18 cellular contexts compared by ENCODE assay signal in genomic region chr22:20604092-20604747, GRCh38.
DNase-seq lines count a peak whose midpoint lies in the region; ATAC-seq, FAIRE-seq and TF ChIP-seq lines count a peak whose summit lies in the region.
"Had no signal": no experiment of that assay in that cellular context is flagged by ENCODE, and none has a peak within 500 bp of the region (broad histone marks: within the 10 kb centered on the region; RNA-seq: fewer than 3 reads in every experiment).

No MANE protein-coding gene starts in this region.

- H3K79me1 ChIP-seq in H1 (ENCODE audit: low read depth, low read length) (no peaks in the 10 kb centered on the region), neuronal stem cell (ENCODE audit: low read depth, low read length) (no peaks in the 10 kb centered on the region)

- H3K4ac ChIP-seq in H1 (replicated peaks; ENCODE audit: insufficient read length, low read depth, low read length) = no peak overlapping the region
- no peak overlapping the region for H3K4ac ChIP-seq in neuronal stem cell (ENCODE audit: low read length)

- H3K4me1 ChIP-seq in H1 (replicated peaks in 1 of 4; ENCODE audit: control insufficient read depth in 3 of 4, insufficient read depth in 4 of 4, low read length in 3 of 4) = peaks cover 0 to 20% (median 8%) of the 10 kb centered on the region in 4 experiments; a peak in 5 of 7 replicates
- peaks cover 9 to 12% of the 10 kb centered on the region in 2 donors for H3K4me1 ChIP-seq in neuronal stem cell (ENCODE audit: control insufficient read depth in 2 of 2, insufficient read depth in 1 of 2, low read depth in 1 of 2, low read length in 2 of 2)

- H3K27me3 ChIP-seq in H1 (replicated peaks in 1 of 4; ENCODE audit: control insufficient read depth in 3 of 4, extremely low read depth in 1 of 4, insufficient read depth in 3 of 4, low read length in 3 of 4) = no peaks in the 10 kb centered on the region
- H3K27me3 ChIP-seq in neuronal stem cell (ENCODE audit: control insufficient read depth in 3 of 3, insufficient read depth in 3 of 3, low read depth in 1 of 3, low read length in 3 of 3) = peaks cover 0 to 32% (median 0%) of the 10 kb centered on the region in 3 experiments

- H3K18ac ChIP-seq in H1 (ENCODE audit: extremely low read depth, low read length) (no peak overlapping the region), neuronal stem cell (ENCODE audit: low read length) (peak overlapping the region; percentile 54)

- peaks cover 10% of the 10 kb centered on the region for H3K4me1 Mint-ChIP-seq in T-helper 17 cell
- peaks cover 10% of the 10 kb centered on the region for H3K4me1 Mint-ChIP-seq in activated CD8-positive, alpha-beta memory T cell treated with anti-CD3 and anti-CD28 coated beads, Interleukin-2, amount 10 ng/mL, durations not matched to agents 7 days and 5 days

- 86% methylated on average over 17 of the region's 23 CpGs; no CpG with 5 or more reads in 1 of the 2 experiments for WGBS in H1 (ENCODE audit: extremely low coverage in 1 of 2, insufficient coverage in 1 of 2, insufficient read length in 1 of 2, insufficient replicate concordance in 2 of 2, low coverage in 1 of 2, low lambda C conversion rate in 2 of 2, missing lambda C conversion rate in 1 of 2), 2 experiments
- no CpG with 5 or more reads among the region's 23 CpGs for WGBS in neuronal stem cell (ENCODE audit: extremely low coverage in 2 of 2, insufficient read length in 2 of 2, insufficient replicate concordance in 1 of 2), 2 donors

- H3K23ac ChIP-seq in H1 (ENCODE audit: insufficient read length) = no peak overlapping the region
- H3K23ac ChIP-seq in neuronal stem cell (ENCODE audit: low read depth, low read length, poor library complexity) = peak overlapping the region; percentile 26

- H4K20me1 ChIP-seq in H1 (replicated peaks in 1 of 2; ENCODE audit: control insufficient read depth in 1 of 2, insufficient read depth in 2 of 2, low read length in 2 of 2) = no peaks in the 10 kb centered on the region

- POLR2A ChIA-PET in H1 (lab: Charles Lee; ENCODE audit: partially characterized antibody) = interaction anchor here (0.6 to 1.1 kb wide), 2 partner anchors 16 to 1470 kb away, joined by 3 read pairs; no protein-coding TSS in a partner anchor

- H3K27ac Mint-ChIP-seq in T-helper 17 cell = peak overlapping the region; percentile 14
- H3K27ac Mint-ChIP-seq in activated CD8-positive, alpha-beta memory T cell treated with anti-CD3 and anti-CD28 coated beads, Interleukin-2, amount 10 ng/mL, durations not matched to agents 7 days and 5 days = no peak overlapping the region
- H3K27ac Mint-ChIP-seq: GM23338 had no signal

- H3K4me3 Mint-ChIP-seq in T-helper 17 cell = no peak overlapping the region
- H3K4me3 Mint-ChIP-seq in activated CD8-positive, alpha-beta memory T cell treated with anti-CD3 and anti-CD28 coated beads, Interleukin-2, amount 10 ng/mL, durations not matched to agents 7 days and 5 days = no peak overlapping the region
- H3K4me3 Mint-ChIP-seq: GM23338 had no signal

- no peaks in the 10 kb centered on the region for H3K36me3 Mint-ChIP-seq in T-helper 17 cell (ENCODE audit: low read depth)
- H3K36me3 Mint-ChIP-seq in activated CD8-positive, alpha-beta memory T cell treated with anti-CD3 and anti-CD28 coated beads, Interleukin-2, amount 10 ng/mL, durations not matched to agents 7 days and 5 days = no peaks in the 10 kb centered on the region
- H3K36me3 Mint-ChIP-seq: CD4-positive, alpha-beta memory T cell had no signal

- no peak for TF ChIP-seq EP300 in H1 (IDR thresholded peaks at IDR 0.05; ENCODE audit: borderline replicate concordance in 1 of 2, low read depth in 2 of 2, low read length in 2 of 2)

- H3K4me3 ChIP-seq in H1 (ENCODE audit: extremely low read depth in 1 of 4, insufficient read depth in 2 of 4, low read depth in 3 of 4, low read length in 4 of 4) = no peak overlapping the region
- no peak overlapping the region for H3K4me3 ChIP-seq in neuronal stem cell (ENCODE audit: low read length in 2 of 2)
- H3K4me3 ChIP-seq: GM23338 had no signal

- H2BK15ac ChIP-seq in H1 (ENCODE audit: low read length) (no peak overlapping the region), neuronal stem cell (ENCODE audit: low read length) (no peak overlapping the region)

- H3K4me2 ChIP-seq in H1 (ENCODE audit: insufficient read depth in 1 of 2, low read depth in 2 of 2, low read length in 2 of 2) (no peak overlapping the region), neuronal stem cell (ENCODE audit: insufficient read depth, low read length, poor library complexity, severe bottlenecking) (no peak overlapping the region)
- H3K4me2 ChIP-seq: GM23338 had no signal

- no peak overlapping the region for H2BK20ac ChIP-seq in H1 (ENCODE audit: low read length)

- H3K36me3 ChIP-seq in H1 (ENCODE audit: control insufficient read depth in 2 of 4, insufficient read depth in 4 of 4, low read length in 3 of 4) = no peaks in the 10 kb centered on the region
- H3K36me3 ChIP-seq in neuronal stem cell (replicated peaks in 1 of 2; ENCODE audit: control insufficient read depth in 2 of 2, insufficient read depth in 2 of 2, low read length in 2 of 2) = no peaks in the 10 kb centered on the region

- no peak overlapping the region for H2AFZ ChIP-seq in H1 (ENCODE audit: low read length)
- no peak overlapping the region for H2AFZ ChIP-seq in neuronal stem cell (ENCODE audit: low read length)
- H2AFZ ChIP-seq: GM23338 had no signal

- H3K9ac ChIP-seq in H1 (replicated peaks in 1 of 4; ENCODE audit: extremely low read depth in 1 of 4, low read depth in 3 of 4, low read length in 3 of 4) (no peak overlapping the region), neuronal stem cell (ENCODE audit: low read depth, low read length, poor library complexity) (no peak overlapping the region)

- no peak for FAIRE-seq in H1 (lab: Jason Lieb, UNC)
- FAIRE-seq: GM12892, H54 had no signal

- no peak for TF ChIP-seq RAD21 in H1 (IDR thresholded peaks at IDR 0.05 in 1 of 2, conservative IDR thresholded peaks at IDR 0.05 in 1 of 2; ENCODE audit: low read depth in 2 of 2, low read length in 2 of 2)

- no peaks in the 10 kb centered on the region for H3K79me2 ChIP-seq in H1 (ENCODE audit: control insufficient read depth in 1 of 2, insufficient read depth in 2 of 2, low read length in 2 of 2)

- no peak overlapping the region for H3K27ac ChIP-seq in H1 (ENCODE audit: low read depth, low read length)
- no peak overlapping the region for H3K27ac ChIP-seq in neuronal stem cell (replicated peaks; ENCODE audit: low read length)

- no peak overlapping the region for H2BK12ac ChIP-seq in H1 (ENCODE audit: low read depth, low read length)
- H2BK12ac ChIP-seq in neuronal stem cell (ENCODE audit: low read length) = no peak overlapping the region

- H4K91ac ChIP-seq in H1 (replicated peaks; ENCODE audit: insufficient read length, low read length) = no peak overlapping the region
- H4K91ac ChIP-seq in neuronal stem cell (ENCODE audit: low read depth, low read length, poor library complexity) = no peak overlapping the region

- CTCF ChIA-PET in H1 (lab: Charles Lee; ENCODE audit: partially characterized antibody) = interaction anchor here (0.6 to 4.7 kb wide), 13 partner anchors 12 to 138 kb away, joined by 3 to 28 read pairs (median 5); no protein-coding TSS in a partner anchor
- CTCF ChIA-PET in activated CD8-positive, alpha-beta memory T cell treated with anti-CD3 and anti-CD28 coated beads, Interleukin-2, amount 10 ng/mL, durations not matched to agents 7 days and 5 days (lab: Charles Lee) = interaction anchor here (1.3 to 1.4 kb wide), 2 partner anchors 36 to 138 kb away, joined by 3 read pairs; no protein-coding TSS in a partner anchor

- no peak for TF ChIP-seq POLR2A in H1 (IDR thresholded peaks at IDR 0.05; ENCODE audit: control extremely low read depth in 1 of 2, low read depth in 2 of 2, low read length in 2 of 2)

- no peak for TF ChIP-seq CTCF in H1 (IDR thresholded peaks at IDR 0.05; ENCODE audit: control extremely low read depth in 1 of 3, insufficient read depth in 1 of 3, low read depth in 1 of 3, low read length in 3 of 3)

- no peaks in the 10 kb centered on the region for H3K9me3 Mint-ChIP-seq in activated CD8-positive, alpha-beta memory T cell treated with anti-CD3 and anti-CD28 coated beads, Interleukin-2, amount 10 ng/mL, durations not matched to agents 7 days and 5 days (ENCODE audit: low read depth)
- H3K9me3 Mint-ChIP-seq: CD4-positive, alpha-beta memory T cell; GM23338 had no signal

- no peaks in the 10 kb centered on the region for H3K27me3 Mint-ChIP-seq in T-helper 17 cell
- H3K27me3 Mint-ChIP-seq in activated CD8-positive, alpha-beta memory T cell treated with anti-CD3 and anti-CD28 coated beads, Interleukin-2, amount 10 ng/mL, durations not matched to agents 7 days and 5 days = no peaks in the 10 kb centered on the region
- H3K27me3 Mint-ChIP-seq: CD4-positive, alpha-beta memory T cell had no signal

- no peak overlapping the region for H4K5ac ChIP-seq in H1 (ENCODE audit: insufficient read length, low read depth, low read length)

- no peak overlapping the region for H3K56ac ChIP-seq in H1 (replicated peaks; ENCODE audit: insufficient read length, low read depth, low read length)

- H2AK5ac ChIP-seq in H1 (ENCODE audit: low read depth, low read length) (no peak overlapping the region), neuronal stem cell (ENCODE audit: low read depth, low read length) (peak overlapping the region; percentile 8)

- H3K14ac ChIP-seq in H1 (ENCODE audit: insufficient read length) (no peak overlapping the region), neuronal stem cell (ENCODE audit: low read length) (no peak overlapping the region)

- ATAC-seq in T-helper 17 cell (no peak), GM21367 (IDR thresholded peaks at IDR 0.05; ENCODE audit: unreplicated experiment) (no peak)
- ATAC-seq in activated CD8-positive, alpha-beta memory T cell treated with anti-CD3 and anti-CD28 coated beads, Interleukin-2, amount 10 ng/mL, durations not matched to agents 7 days and 5 days = no peak
- ATAC-seq: GM23338 had no signal

- H3K9me3 ChIP-seq in T-helper 17 cell (ENCODE audit: control insufficient read depth, low read length, poor library complexity, severe bottlenecking) (no peaks in the 10 kb centered on the region), H1 (ENCODE audit: insufficient read depth in 2 of 2, low read depth in 1 of 2, low read length in 1 of 2) (no peaks in the 10 kb centered on the region), neuronal stem cell (replicated peaks in 1 of 2; ENCODE audit: control insufficient read depth in 2 of 2, insufficient read depth in 1 of 2, low read depth in 1 of 2, low read length in 2 of 2) (no peaks in the 10 kb centered on the region)

- H4K8ac ChIP-seq in H1 (ENCODE audit: extremely low read depth, insufficient read depth, low read length) = peak overlapping the region; percentile 74
- no peak overlapping the region for H4K8ac ChIP-seq in neuronal stem cell (ENCODE audit: low read depth, low read length)

- H2BK5ac ChIP-seq in H1 (ENCODE audit: low read depth, low read length) (no peak overlapping the region), neuronal stem cell (ENCODE audit: low read length) (peak overlapping the region; percentile 6)

- DNase-seq in T-helper 17 cell (no peak), H1 (ENCODE audit: low read depth in 1 of 2, low spot score in 2 of 2) (no peak), neuronal stem cell (ENCODE audit: low spot score) (no peak), superior temporal gyrus (ENCODE audit: extremely low spot score) (no peak)
- no peak for DNase-seq in activated CD8-positive, alpha-beta memory T cell treated with anti-CD3 and anti-CD28 coated beads, Interleukin-2, amount 10 ng/mL, durations not matched to agents 7 days and 5 days
- DNase-seq in activated CD4-positive, alpha-beta T cell treated with anti-CD3 and anti-CD28 coated beads for 1 hour = no peak
- DNase-seq: C1 segment of cervical spinal cord; Calu3; CD4-positive, alpha-beta memory T cell; COR-L47; DMS53; DMS79 treated with DMSO at 0.1 percent for 48 hours; GF-D8; HCEC 1CT had no signal

- no peak overlapping the region for H2BK120ac ChIP-seq in H1 (replicated peaks; ENCODE audit: low read depth, low read length)
- no peak overlapping the region for H2BK120ac ChIP-seq in neuronal stem cell (ENCODE audit: low read depth, low read length)

- no peaks in the 10 kb centered on the region for H3K23me2 ChIP-seq in H1 (ENCODE audit: low read depth, low read length)
